ENCODE assay signal across 8 cellular contexts in genomic region chr1:12168451-12169160, GRCh38. TPM values are rescaled to one million over a fixed set of nuclear protein-coding genes. Genes with fewer than 3 reads are reported as not detected.
A peak's percentile ranks its signal among the peaks of the same experiment; 100 is the strongest.
DNase-seq lines count a peak whose midpoint lies in the region; ATAC-seq and TF ChIP-seq lines count a peak whose summit lies in the region.

No MANE protein-coding gene starts in this region.

- peaks cover 66% of the 10 kb centered on the region for H3K4me1 Mint-ChIP-seq in activated CD4-positive, alpha-beta memory T cell treated with anti-CD3 and anti-CD28 coated beads for 36 hours (ENCODE audit: low read depth)
- peaks cover 11% of the 10 kb centered on the region for H3K4me1 Mint-ChIP-seq in glutamatergic neuron (ENCODE audit: low read depth, unreplicated experiment)

- no peaks in the 10 kb centered on the region for H3K27me3 Mint-ChIP-seq in activated CD4-positive, alpha-beta memory T cell treated with anti-CD3 and anti-CD28 coated beads for 36 hours
- peaks cover 9% of the 10 kb centered on the region for H3K27me3 Mint-ChIP-seq in glutamatergic neuron (ENCODE audit: unreplicated experiment)

- no peaks in the 10 kb centered on the region for H3K27me3 ChIP-seq in GM06990 (replicated peaks; ENCODE audit: control insufficient read depth, insufficient read depth, low read length)

- ATAC-seq in sciatic nerve = peak; percentile 42
- no peak for ATAC-seq in HG02763 (IDR thresholded peaks at IDR 0.05; ENCODE audit: unreplicated experiment)

- CTCF ChIA-PET in activated CD4-positive, alpha-beta memory T cell treated with anti-CD3 and anti-CD28 coated beads for 36 hours (lab: Charles Lee) = interaction anchor here (0.8 to 2.8 kb wide), 6 partner anchors 9 to 52 kb away, joined by 3 to 23 read pairs (median 5); no protein-coding TSS in a partner anchor

- H3K9me3 Mint-ChIP-seq in activated CD4-positive, alpha-beta memory T cell treated with anti-CD3 and anti-CD28 coated beads for 36 hours = peaks cover 4% of the 10 kb centered on the region
- H3K9me3 Mint-ChIP-seq in glutamatergic neuron (ENCODE audit: unreplicated experiment) = peaks cover 8% of the 10 kb centered on the region

- intact Hi-C loops in activated CD4-positive, alpha-beta memory T cell treated with anti-CD3 and anti-CD28 coated beads for 36 hours (cut with micrococcal nuclease) = no loop called here
- intact Hi-C loops in sciatic nerve (cut with DNase I) = no loop called here

- peak overlapping the region; percentile 97 for H3K27ac Mint-ChIP-seq in activated CD4-positive, alpha-beta memory T cell treated with anti-CD3 and anti-CD28 coated beads for 36 hours
- no peak overlapping the region for H3K27ac Mint-ChIP-seq in glutamatergic neuron (ENCODE audit: unreplicated experiment)

- DNase-seq in GM06990 (ENCODE audit: extremely low read depth, insufficient read length) (no peak), glutamatergic neuron (no peak), sciatic nerve (ENCODE audit: low spot score) (peak; percentile 60), medulla oblongata (ENCODE audit: extremely low spot score) (no peak), NCI-H82 treated with DMSO at 0.1 percent for 48 hours (lab: John Stamatoyannopoulos, UW; ENCODE audit: unreplicated experiment) (no peak), mesenteric fat pad (ENCODE audit: low spot score) (no peak)
- no peak for DNase-seq in activated CD4-positive, alpha-beta memory T cell treated with anti-CD3 and anti-CD28 coated beads for 36 hours

- POLR2A ChIA-PET in activated CD4-positive, alpha-beta memory T cell treated with anti-CD3 and anti-CD28 coated beads for 36 hours (lab: Charles Lee) = interaction anchor here (0.9 to 3.1 kb wide), 10 partner anchors 10 to 259 kb away, joined by 3 to 26 read pairs (median 4); no protein-coding TSS in a partner anchor

- H3K4me3 Mint-ChIP-seq in activated CD4-positive, alpha-beta memory T cell treated with anti-CD3 and anti-CD28 coated beads for 36 hours = peak overlapping the region; percentile 98
- peak overlapping the region; percentile 88 for H3K4me3 Mint-ChIP-seq in glutamatergic neuron (ENCODE audit: unreplicated experiment)

- peaks cover 5% of the 10 kb centered on the region; the same call in 1 of the 2 replicates for H3K36me3 ChIP-seq in GM06990 (ENCODE audit: control insufficient read depth, insufficient read depth, low read length)

- TF ChIP-seq CTCF in GM06990 (IDR thresholded peaks at IDR 0.05; ENCODE audit: insufficient read depth, low read length, poor library complexity, severe bottlenecking) (no peak), glutamatergic neuron (IDR thresholded peaks at IDR 0.05; ENCODE audit: partially characterized antibody, unreplicated experiment) (no peak)

- H3K36me3 Mint-ChIP-seq in activated CD4-positive, alpha-beta memory T cell treated with anti-CD3 and anti-CD28 coated beads for 36 hours = peaks cover 42% of the 10 kb centered on the region
- H3K36me3 Mint-ChIP-seq in glutamatergic neuron (ENCODE audit: unreplicated experiment) = no peaks in the 10 kb centered on the region

- H3K4me3 ChIP-seq in GM06990 (replicated peaks; ENCODE audit: low read depth, low read length) = peak overlapping the region; percentile 68

RNA-seq across cellular contexts. Expression of gene TNFRSF1B, which starts 1.8 kb away (rescaled TPM):
- 100 to 1,000 TPM; 201 to 211 TPM for total RNA-seq in activated CD4-positive, alpha-beta memory T cell treated with anti-CD3 and anti-CD28 coated beads for 36 hours
- total RNA-seq in glutamatergic neuron (ENCODE audit: unreplicated experiment) (5.1 TPM), sciatic nerve (90.9 TPM), mesenteric fat pad (95.6 TPM)

Comparison
In these comparisons a context has a peak if more than half of its experiments do, and no peak if none do; other contexts are left out.
1. RNA of gene TNFRSF1B, which starts 1.8 kb away (total RNA-seq): 201 to 211 TPM in activated CD4-positive, alpha-beta memory T cell treated with anti-CD3 and anti-CD28 coated beads for 36 hours, 95.6 TPM in mesenteric fat pad (single experiment) and 90.9 TPM in sciatic nerve (single experiment); 5.1 TPM in glutamatergic neuron (single experiment); every median in the first group is over 10 times any median in the second.